In genomic region chr15:29822685-29823459, GRCh38 we compare ENCODE assay signal across 9 cellular contexts. TPM values are rescaled to one million over a fixed set of nuclear protein-coding genes. Genes with fewer than 3 reads are reported as not detected.
A peak's percentile ranks its signal among the peaks of the same experiment; 100 is the strongest.
DNase-seq lines count a peak whose midpoint lies in the region; ATAC-seq and TF ChIP-seq lines count a peak whose summit lies in the region.
"Had no signal": no experiment of that assay in that cellular context is flagged by ENCODE, and none has a peak within 500 bp of the region (broad histone marks: within the 10 kb centered on the region; RNA-seq: fewer than 3 reads in every experiment).

No MANE protein-coding gene starts in this region.

- intact Hi-C loops in activated CD4-positive, alpha-beta T cell treated with anti-CD3 and anti-CD28 coated beads for 36 hours (cut with DNase I, micrococcal nuclease): loop anchor here in 1 of 2 experiments (5.0 to 10.0 kb wide), 2 partner anchors 251 to 778 kb away; a partner anchor contains a TSS

- CTCF ChIA-PET in activated CD4-positive, alpha-beta T cell treated with anti-CD3 and anti-CD28 coated beads for 36 hours (lab: Charles Lee): no interaction called here

- POLR2A ChIA-PET in activated CD4-positive, alpha-beta T cell treated with anti-CD3 and anti-CD28 coated beads for 36 hours (lab: Charles Lee): no interaction called here

- DNase-seq in activated CD4-positive, alpha-beta T cell treated with anti-CD3 and anti-CD28 coated beads for 36 hours: peak; percentile 38
- DNase-seq in activated CD4-positive, alpha-beta T cell treated with anti-CD3 and anti-CD28 coated beads, Interleukin-2, amount 50 U/mL, for 4 hours: no peak
- DNase-seq in RKO (ENCODE audit: low spot score) (peak; percentile 84), endothelial cell (ENCODE audit: low spot score) (peak; percentile 73), medulla oblongata (ENCODE audit: extremely low spot score) (peak; percentile 71), thoracic aorta (ENCODE audit: low spot score) (peak; percentile 48), NCI-H146 treated with DMSO at 0.1 percent for 48 hours (lab: John Stamatoyannopoulos, UW; ENCODE audit: unreplicated experiment) (no peak)
- no peak for DNase-seq in central memory CD4-positive, alpha-beta T cell
- DNase-seq: activated naive CD8-positive, alpha-beta T cell treated with anti-CD3 and anti-CD28 coated beads, Interleukin-2, amount 10 ng/mL, durations not matched to agents 7 days and 5 days had no signal

- H3K4me1 Mint-ChIP-seq in activated CD4-positive, alpha-beta T cell treated with anti-CD3 and anti-CD28 coated beads for 36 hours: peaks cover 17% of the 10 kb centered on the region
- peaks cover 37% of the 10 kb centered on the region for H3K4me1 Mint-ChIP-seq in endothelial cell (ENCODE audit: unreplicated experiment)

- H3K27ac Mint-ChIP-seq in activated CD4-positive, alpha-beta T cell treated with anti-CD3 and anti-CD28 coated beads for 36 hours: no peak overlapping the region
- peak overlapping the region; percentile 99 for H3K27ac Mint-ChIP-seq in endothelial cell (ENCODE audit: unreplicated experiment)
- H3K27ac Mint-ChIP-seq: activated naive CD8-positive, alpha-beta T cell treated with anti-CD3 and anti-CD28 coated beads, Interleukin-2, amount 10 ng/mL, durations not matched to agents 7 days and 5 days had no signal

- H3K27ac ChIP-seq in thoracic aorta: peak overlapping the region; percentile 94 to 96

- no peak for ATAC-seq in activated CD4-positive, alpha-beta T cell treated with anti-CD3 and anti-CD28 coated beads for 36 hours
- ATAC-seq in thoracic aorta (ENCODE audit: insufficient number of reproducible peaks, low FRiP score, low read depth): peak; percentile 68

- H3K4me1 ChIP-seq in thoracic aorta (ENCODE audit: control insufficient read depth in 1 of 2, low read depth in 2 of 2): peaks cover 16 to 26% of the 10 kb centered on the region in 2 donors

- H3K9me3 Mint-ChIP-seq in activated CD4-positive, alpha-beta T cell treated with anti-CD3 and anti-CD28 coated beads for 36 hours (ENCODE audit: low read depth): peaks cover 4% of the 10 kb centered on the region
- H3K9me3 Mint-ChIP-seq in endothelial cell (ENCODE audit: unreplicated experiment): no peaks in the 10 kb centered on the region

- peak overlapping the region; percentile 79 for H3K4me3 ChIP-seq in thoracic aorta

- H3K4me3 Mint-ChIP-seq in activated CD4-positive, alpha-beta T cell treated with anti-CD3 and anti-CD28 coated beads for 36 hours: peak overlapping the region; percentile 32
- peak overlapping the region; percentile 92 for H3K4me3 Mint-ChIP-seq in endothelial cell (ENCODE audit: unreplicated experiment)
- H3K4me3 Mint-ChIP-seq: activated naive CD8-positive, alpha-beta T cell treated with anti-CD3 and anti-CD28 coated beads, Interleukin-2, amount 10 ng/mL, durations not matched to agents 7 days and 5 days had no signal

- no peaks in the 10 kb centered on the region for H3K9me3 ChIP-seq in thoracic aorta

- TF ChIP-seq CTCF in endothelial cell (IDR thresholded peaks at IDR 0.05; ENCODE audit: unreplicated experiment) (no peak), thoracic aorta (IDR thresholded peaks at IDR 0.05) (no peak)

- no peaks in the 10 kb centered on the region for H3K36me3 ChIP-seq in thoracic aorta

- no peaks in the 10 kb centered on the region for H3K27me3 ChIP-seq in thoracic aorta (replicated peaks; ENCODE audit: insufficient read depth)

- peaks cover 5% of the 10 kb centered on the region for H3K36me3 Mint-ChIP-seq in activated CD4-positive, alpha-beta T cell treated with anti-CD3 and anti-CD28 coated beads for 36 hours (ENCODE audit: low read depth)
- peaks cover 12% of the 10 kb centered on the region for H3K36me3 Mint-ChIP-seq in endothelial cell (ENCODE audit: low read depth, unreplicated experiment)
- H3K36me3 Mint-ChIP-seq: activated naive CD8-positive, alpha-beta T cell treated with anti-CD3 and anti-CD28 coated beads, Interleukin-2, amount 10 ng/mL, durations not matched to agents 7 days and 5 days had no signal

- peaks cover 58% of the 10 kb centered on the region for H3K27me3 Mint-ChIP-seq in activated CD4-positive, alpha-beta T cell treated with anti-CD3 and anti-CD28 coated beads for 36 hours
- peaks cover 15% of the 10 kb centered on the region for H3K27me3 Mint-ChIP-seq in endothelial cell (ENCODE audit: unreplicated experiment)

RNA-seq across cellular contexts. Expression of gene TJP1, which starts 0.6 kb away (rescaled TPM):
- total RNA-seq in activated CD4-positive, alpha-beta T cell treated with anti-CD3 and anti-CD28 coated beads for 36 hours: under 1 TPM in 1 of 2 experiments, not detected in 1; 0.09 TPM
- total RNA-seq in endothelial cell (ENCODE audit: unreplicated experiment): 473 TPM
- 100 to 1,000 TPM in 1 of 2 donors, 10 to 100 TPM in 1; 78.4 to 146 TPM for total RNA-seq in thoracic aorta
- total RNA-seq: activated naive CD8-positive, alpha-beta T cell treated with anti-CD3 and anti-CD28 coated beads, Interleukin-2, amount 10 ng/mL, durations not matched to agents 7 days and 5 days had no signal

Comparison
In these comparisons a context has a peak if more than half of its experiments do, and no peak if none do; other contexts are left out.
1. DNase-seq: peak in activated CD4-positive, alpha-beta T cell treated with anti-CD3 and anti-CD28 coated beads for 36 hours (single experiment), RKO (single experiment), endothelial cell (single experiment), medulla oblongata (single experiment) and thoracic aorta (single experiment); none in activated CD4-positive, alpha-beta T cell treated with anti-CD3 and anti-CD28 coated beads, Interleukin-2, amount 50 U/mL, for 4 hours (0 of 2), NCI-H146 treated with DMSO at 0.1 percent for 48 hours (single experiment) and central memory CD4-positive, alpha-beta T cell (single experiment).
2. RNA of gene TJP1, which starts 0.6 kb away (total RNA-seq): 473 TPM in endothelial cell (single experiment) and 78.4 to 146 TPM in thoracic aorta; 0.09 TPM in activated CD4-positive, alpha-beta T cell treated with anti-CD3 and anti-CD28 coated beads for 36 hours; every median in the first group is over 10 times any median in the second.